Comparison of ENCODE assay signal across 27 cellular contexts in the genomic region with DNA sequence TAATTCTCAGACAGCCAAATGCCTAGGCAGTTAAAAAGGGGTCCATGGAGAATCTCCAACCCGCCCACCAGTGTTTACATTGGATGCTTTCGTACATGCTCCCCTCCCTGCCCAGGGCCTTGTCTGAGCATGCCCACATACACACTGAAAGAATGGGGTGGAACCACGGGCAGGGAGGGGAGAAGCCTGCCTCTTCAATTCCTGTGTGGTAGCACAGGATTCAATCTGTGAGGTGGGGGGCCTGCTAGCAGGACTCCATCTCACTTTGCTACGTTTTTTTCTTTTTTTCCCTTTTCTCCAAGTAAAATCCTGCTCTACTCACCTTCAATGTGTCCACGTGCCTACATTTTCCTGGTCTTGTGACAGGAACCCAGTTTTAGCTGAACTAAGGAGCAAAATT.
A peak's percentile ranks its signal among the peaks of the same experiment; 100 is the strongest.
DNase-seq lines count a peak whose midpoint lies in the region; ATAC-seq and TF ChIP-seq lines count a peak whose summit lies in the region.
"Had no signal": no experiment of that assay in that cellular context is flagged by ENCODE, and none has a peak within 500 bp of the region (broad histone marks: within the 10 kb centered on the region; RNA-seq: fewer than 3 reads in every experiment).

No MANE protein-coding gene starts in this region.

- H3K79me2 ChIP-seq in trophoblast cell (ENCODE audit: control insufficient read depth, insufficient read depth, low read length, poor library complexity): no peaks in the 10 kb centered on the region

- H2BK120ac ChIP-seq in trophoblast cell (ENCODE audit: insufficient read depth, low read length, poor library complexity): peak overlapping the region; percentile 63

- H2AFZ ChIP-seq in trophoblast cell (ENCODE audit: insufficient read depth, low read length, poor library complexity): no peak overlapping the region

- peak overlapping the region; percentile 45 for H3K27ac ChIP-seq in RWPE1
- H3K27ac ChIP-seq in foreskin keratinocyte: peak overlapping the region; percentile 66
- no peak overlapping the region for H3K27ac ChIP-seq in trophoblast cell (ENCODE audit: low read depth, low read length)
- H3K27ac ChIP-seq: right lobe of liver, upper lobe of left lung, WERI-Rb-1 had no signal

- ATAC-seq in foreskin keratinocyte (peak; percentile 71), HG02678 (IDR thresholded peaks at IDR 0.05; ENCODE audit: unreplicated experiment) (no peak), GM19035 (IDR thresholded peaks at IDR 0.05; ENCODE audit: unreplicated experiment) (no peak)
- ATAC-seq: activated CD8-positive, alpha-beta memory T cell treated with anti-CD3 and anti-CD28 coated beads, Interleukin-2, amount 10 ng/mL, durations not matched to agents 7 days and 5 days; activated T-cell treated with anti-CD3 and anti-CD28 coated beads, Interleukin-2, amount 50 U/mL, for 72 hours; PC-3; right lobe of liver; stimulated activated effector memory CD8-positive, alpha-beta T cell treated with anti-CD3 and anti-CD28 coated beads, Interleukin-12 subunit alpha, Interleukin-12 subunit beta, amount 100 ng/mL, for 72 hours had no signal

- H3K36me3 ChIP-seq in trophoblast cell (ENCODE audit: control insufficient read depth in 1 of 2, insufficient read depth in 2 of 2, low read length in 2 of 2): no peaks in the 10 kb centered on the region
- H3K36me3 ChIP-seq: right lobe of liver, upper lobe of left lung, WERI-Rb-1 had no signal

- CTCF ChIA-PET in RWPE1 (lab: Yijun Ruan, JAX): interaction anchor here (0.6 kb wide), 3 partner anchors 179 to 1888 kb away, joined by 3 to 4 read pairs (median 4); no protein-coding TSS in a partner anchor

- no peaks in the 10 kb centered on the region for H3K79me1 ChIP-seq in trophoblast cell (ENCODE audit: low read length)

- H3K14ac ChIP-seq in trophoblast cell (ENCODE audit: low read length): no peak overlapping the region

- TF ChIP-seq CTCF in RWPE1 (conservative IDR thresholded peaks at IDR 0.05; ENCODE audit: low read depth) (no peak), foreskin keratinocyte (conservative IDR thresholded peaks at IDR 0.05) (no peak)

- H3K27me3 ChIP-seq in foreskin keratinocyte (no peaks in the 10 kb centered on the region), trophoblast cell (ENCODE audit: insufficient read depth, low read length) (no peaks in the 10 kb centered on the region)
- H3K27me3 ChIP-seq: right lobe of liver, upper lobe of left lung had no signal

- POLR2A ChIA-PET in RWPE1 (lab: Yijun Ruan, JAX; ENCODE audit: low non-redundant PET): no interaction called here

- H3K4ac ChIP-seq in trophoblast cell (ENCODE audit: low read depth, low read length): no peak overlapping the region

- H2BK5ac ChIP-seq in trophoblast cell (ENCODE audit: low read depth, low read length, poor library complexity): no peak overlapping the region

- no peak overlapping the region for H3K23ac ChIP-seq in trophoblast cell (ENCODE audit: low read length)

- H2BK12ac ChIP-seq in trophoblast cell (ENCODE audit: low read length): no peak overlapping the region

- no peak overlapping the region for H3K4me2 ChIP-seq in trophoblast cell (ENCODE audit: low read length)

- no peak overlapping the region for H4K8ac ChIP-seq in trophoblast cell (ENCODE audit: low read depth, low read length)

- H4K91ac ChIP-seq in trophoblast cell (ENCODE audit: low read depth, low read length): no peak overlapping the region

- no CpG with 5 or more reads among the region's 5 CpGs for WGBS in trophoblast cell (ENCODE audit: extremely low coverage, insufficient coverage, insufficient read length)

- H3K4me1 ChIP-seq in foreskin keratinocyte: peaks cover 26% of the 10 kb centered on the region
- peaks cover 0 to 4% of the 10 kb centered on the region in 2 experiments for H3K4me1 ChIP-seq in trophoblast cell (ENCODE audit: control insufficient read depth in 1 of 2, insufficient read depth in 2 of 2, low read length in 2 of 2)
- H3K4me1 ChIP-seq: right lobe of liver, upper lobe of left lung had no signal

- no peak overlapping the region for H3K4me3 ChIP-seq in trophoblast cell (ENCODE audit: low read depth, low read length)
- H3K4me3 ChIP-seq: lung, right lobe of liver, upper lobe of left lung had no signal

- H3K9ac ChIP-seq in trophoblast cell (ENCODE audit: low read length): no peak overlapping the region

- no peak overlapping the region for H3K18ac ChIP-seq in trophoblast cell (ENCODE audit: low read length)

- DNase-seq in HPDE6-E6E7 (ENCODE audit: extremely low spot score): peak; percentile 44
- peak; percentile 80 for DNase-seq in RWPE1 (ENCODE audit: low spot score)
- peak in 1 of 2 donors; percentile 64 for DNase-seq in foreskin keratinocyte
- DNase-seq in trophoblast cell: no peak
- no peak for DNase-seq in DMS79 treated with DMSO at 0.1 percent for 48 hours (lab: John Stamatoyannopoulos, UW)
- DNase-seq: activated CD8-positive, alpha-beta memory T cell treated with anti-CD3 and anti-CD28 coated beads, Interleukin-2, amount 10 ng/mL, durations not matched to agents 7 days and 5 days; activated naive CD4-positive, alpha-beta T cell treated with Interleukin-2 at 50 U/mL for 16 hours; activated T-cell treated with anti-CD3 and anti-CD28 coated beads, Interleukin-2, amount 50 U/mL, for 72 hours; CD4-positive, alpha-beta T cell; head of caudate nucleus; KG1; MM.1S; NCI-H2081 treated with DMSO at 0.1 percent for 48 hours; NCI-H510A; NK-92 treated with Interleukin-12 subunit alpha and Interleukin-12 subunit beta, amount 100 ng/mL, for 24 hours; PC-3; right lobe of liver; Right ventricle myocardium superior; stimulated activated CD4-positive, alpha-beta T cell treated with anti-CD3 and anti-CD28 coated beads, Interleukin-12 subunit alpha, Interleukin-12 subunit beta, amount 100 ng/mL, for 4 hours; stimulated activated CD4-positive, alpha-beta T cell treated with anti-CD3 and anti-CD28 coated beads, Interleukin-4, amount 100 ng/mL, for 24 hours; T-helper 9 cell; upper lobe of left lung; WERI-Rb-1 had no signal

- peaks cover 2% of the 10 kb centered on the region for H3K9me3 ChIP-seq in trophoblast cell (ENCODE audit: insufficient read depth, low read depth, low read length)
- H3K9me3 ChIP-seq: right lobe of liver had no signal

- no peak overlapping the region for H2AK5ac ChIP-seq in trophoblast cell (ENCODE audit: low read length)

- no peak overlapping the region for H4K12ac ChIP-seq in trophoblast cell (ENCODE audit: low read depth, low read length)

Comparison
In these comparisons a context has a peak if more than half of its experiments do, and no peak if none do; other contexts are left out.
1. DNase-seq: peak in HPDE6-E6E7 (single experiment) and RWPE1 (single experiment); none in trophoblast cell (0 of 2) and DMS79 treated with DMSO at 0.1 percent for 48 hours (single experiment).